23 cellular contexts compared by ENCODE assay signal in the genomic region with DNA sequence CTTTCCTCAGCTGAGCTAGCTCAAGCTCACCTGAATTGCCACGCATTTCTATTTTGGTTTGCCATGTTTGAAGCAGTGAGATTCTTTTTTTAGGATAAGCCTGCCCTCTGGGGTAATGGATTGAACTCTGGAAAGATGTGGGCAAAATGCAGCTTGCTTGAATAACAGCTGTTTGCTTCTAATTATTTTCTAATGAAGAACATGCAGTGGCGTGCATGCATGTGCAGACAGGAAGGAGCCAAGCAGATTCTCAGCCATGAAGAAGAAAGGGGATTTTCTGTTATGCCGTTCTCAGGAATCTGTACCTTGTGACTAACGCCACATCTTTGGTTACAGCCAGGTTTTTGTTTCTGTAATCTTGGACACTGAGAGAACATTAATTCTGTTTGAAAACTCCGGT.
DNase-seq lines count a peak whose midpoint lies in the region; ATAC-seq and TF ChIP-seq lines count a peak whose summit lies in the region.
"Had no signal": no experiment of that assay in that cellular context is flagged by ENCODE, and none has a peak within 500 bp of the region (broad histone marks: within the 10 kb centered on the region; RNA-seq: fewer than 3 reads in every experiment).

No MANE protein-coding gene starts in this region.

- no peak overlapping the region for H4K8ac ChIP-seq in trophoblast cell (ENCODE audit: low read depth, low read length)

- H2BK12ac ChIP-seq in trophoblast cell (ENCODE audit: low read length) = no peak overlapping the region

- no peaks in the 10 kb centered on the region for H3K79me2 ChIP-seq in trophoblast cell (ENCODE audit: control insufficient read depth, insufficient read depth, low read length, poor library complexity)

- no TSS peak for BruUV-seq in Panc1 (replicated peaks; lab: Mats Ljungman, UMichigan)

- H3K4me2 ChIP-seq in trophoblast cell (ENCODE audit: low read length) = no peak overlapping the region

- H3K4ac ChIP-seq in trophoblast cell (ENCODE audit: low read depth, low read length) = no peak overlapping the region

- peaks cover 11% of the 10 kb centered on the region for H3K79me1 ChIP-seq in trophoblast cell (ENCODE audit: low read length)

- CTCF ChIA-PET in Panc1 (lab: Charles Lee) = no interaction called here

- no peak for TF ChIP-seq POLR2A in esophagus muscularis mucosa (IDR thresholded peaks at IDR 0.05; ENCODE audit: low read depth)
- no peak for TF ChIP-seq POLR2A in erythroblast (IDR thresholded peaks at IDR 0.05; ENCODE audit: low read length)

- no CpG with 5 or more reads among the region's 5 CpGs for WGBS in trophoblast cell (ENCODE audit: extremely low coverage, insufficient coverage, insufficient read length)
- WGBS in esophagus muscularis mucosa = 73% methylated on average over 5 of the region's 5 CpGs

- no peak overlapping the region for H3K4me3 ChIP-seq in Panc1 (ENCODE audit: low read depth in 2 of 2, low read length in 2 of 2)
- no peak overlapping the region for H3K4me3 ChIP-seq in trophoblast cell (ENCODE audit: low read depth, low read length)
- H3K4me3 ChIP-seq in esophagus muscularis mucosa = no peak overlapping the region
- H3K4me3 ChIP-seq: cardiac muscle cell, left lung, spleen had no signal

- H3K4me1 ChIP-seq in Panc1 (ENCODE audit: control insufficient read depth, insufficient read depth, low read length) (peaks cover 12% of the 10 kb centered on the region), trophoblast cell (ENCODE audit: control insufficient read depth in 1 of 2, insufficient read depth in 2 of 2, low read length in 2 of 2) (peaks cover 10 to 18% of the 10 kb centered on the region in 2 experiments), esophagus muscularis mucosa (peaks cover 0 to 38% (median 32%) of the 10 kb centered on the region in 4 donors)

- no peak overlapping the region for H3K9ac ChIP-seq in trophoblast cell (ENCODE audit: low read length)

- no peak overlapping the region for H3K23ac ChIP-seq in trophoblast cell (ENCODE audit: low read length)

- H4K12ac ChIP-seq in trophoblast cell (ENCODE audit: low read depth, low read length) = no peak overlapping the region

- H3K9me3 ChIP-seq in Panc1 (ENCODE audit: control insufficient read depth, insufficient read depth, low read depth, low read length) (no peaks in the 10 kb centered on the region), trophoblast cell (ENCODE audit: insufficient read depth, low read depth, low read length) (no peaks in the 10 kb centered on the region), esophagus muscularis mucosa (no peaks in the 10 kb centered on the region)
- H3K9me3 ChIP-seq: left lung, neutrophil, spleen had no signal

- no peak overlapping the region for H2BK5ac ChIP-seq in trophoblast cell (ENCODE audit: low read depth, low read length, poor library complexity)

- DNase-seq in COLO829 (ENCODE audit: low spot score) (peak; percentile 17), Panc1 (ENCODE audit: low read depth, low spot score) (no peak), trophoblast cell (no peak), esophagus muscularis mucosa (ENCODE audit: extremely low spot score) (no peak), erythroblast (lab: John Stamatoyannopoulos, UW) (no peak)
- DNase-seq in effector CD4-positive, alpha-beta T cell = no peak
- DNase-seq: activated CD4-positive, alpha-beta T cell treated with anti-CD3 and anti-CD28 coated beads, Interleukin-2, amount 50 U/mL, for 4 hours; activated gamma-delta T cell; C1 segment of cervical spinal cord; IMR-90; left lung; NCI-H1417 treated with DMSO at 0.1 percent for 48 hours; NCI-H345; OCI-M1; SHP77 treated with DMSO at 0.1 percent for 48 hours; spleen; stimulated activated CD4-positive, alpha-beta T cell treated with anti-CD3 and anti-CD28 coated beads, Interleukin-4, amount 100 ng/mL, for 4 hours; stimulated activated naive CD8-positive, alpha-beta T cell treated with anti-CD3 and anti-CD28 coated beads, Interleukin-15, amount 100 ng/mL, for 72 hours; T-helper 17 cell had no signal

- H2AK5ac ChIP-seq in trophoblast cell (ENCODE audit: low read length) = no peak overlapping the region

- no peak overlapping the region for H4K91ac ChIP-seq in trophoblast cell (ENCODE audit: low read depth, low read length)

- peak overlapping the region; percentile 67 for H3K27ac ChIP-seq in Panc1 (ENCODE audit: low read length)
- H3K27ac ChIP-seq in trophoblast cell (ENCODE audit: low read depth, low read length) = peak overlapping the region; percentile 3
- H3K27ac ChIP-seq in esophagus muscularis mucosa (replicated peaks in 1 of 4) = peak overlapping the region in 1 of 4 donors; percentile 36
- H3K27ac ChIP-seq: cardiac muscle cell, left lung, neutrophil, spleen had no signal

- H3K27me3 ChIP-seq in Panc1 (ENCODE audit: control insufficient read depth, insufficient read depth, low read length) (no peaks in the 10 kb centered on the region), trophoblast cell (ENCODE audit: insufficient read depth, low read length) (no peaks in the 10 kb centered on the region), esophagus muscularis mucosa (no peaks in the 10 kb centered on the region)
- H3K27me3 ChIP-seq: cardiac muscle cell, left lung, neutrophil, spleen had no signal

- H3K14ac ChIP-seq in trophoblast cell (ENCODE audit: low read length) = no peak overlapping the region

- intact Hi-C loops in Panc1 (cut with micrococcal nuclease; ENCODE audit: unreplicated experiment) (no loop called here), esophagus muscularis mucosa (cut with DNase I) (no loop called here)

- no peak for TF ChIP-seq EP300 in esophagus muscularis mucosa (IDR thresholded peaks at IDR 0.05)

- POLR2A ChIA-PET in Panc1 (lab: Charles Lee) = interaction anchor here (0.5 kb wide), 1 partner anchor 11 kb away, joined by 3 read pairs; no protein-coding TSS in a partner anchor

- H3K36me3 ChIP-seq in Panc1 (ENCODE audit: control insufficient read depth, insufficient read depth, low read length) (peaks cover 7% of the 10 kb centered on the region; the same call in 1 of the 2 replicates), trophoblast cell (ENCODE audit: control insufficient read depth in 1 of 2, insufficient read depth in 2 of 2, low read length in 2 of 2) (peaks cover 2 to 3% of the 10 kb centered on the region in 2 experiments), esophagus muscularis mucosa (peaks cover 0 to 56% (median 11%) of the 10 kb centered on the region in 4 donors)
- H3K36me3 ChIP-seq: left lung, neutrophil, spleen had no signal

- H2AFZ ChIP-seq in trophoblast cell (ENCODE audit: insufficient read depth, low read length, poor library complexity) = no peak overlapping the region

- no peak overlapping the region for H2BK120ac ChIP-seq in trophoblast cell (ENCODE audit: insufficient read depth, low read length, poor library complexity)

- H3K18ac ChIP-seq in trophoblast cell (ENCODE audit: low read length) = no peak overlapping the region

- in situ Hi-C loops in Panc1 (cut with HindIII; ENCODE audit: low pct_unique_long_range_greater_than_20kb, low sequenced_read_pairs) = no loop called here

- TF ChIP-seq CTCF in Panc1 (IDR thresholded peaks at IDR 0.05) (no peak), esophagus muscularis mucosa (IDR thresholded peaks at IDR 0.05) (no peak)

- ATAC-seq in Panc1 (no peak), esophagus mucosa (peak; percentile 67), HG02571 (IDR thresholded peaks at IDR 0.05; ENCODE audit: unreplicated experiment) (no peak)
- ATAC-seq: left lung; stimulated activated naive CD8-positive, alpha-beta T cell treated with anti-CD3 and anti-CD28 coated beads, Interleukin-15, amount 100 ng/mL, for 72 hours; T-helper 17 cell had no signal
